Comparison of ENCODE assay signal across 31 cellular contexts in the genomic region with DNA sequence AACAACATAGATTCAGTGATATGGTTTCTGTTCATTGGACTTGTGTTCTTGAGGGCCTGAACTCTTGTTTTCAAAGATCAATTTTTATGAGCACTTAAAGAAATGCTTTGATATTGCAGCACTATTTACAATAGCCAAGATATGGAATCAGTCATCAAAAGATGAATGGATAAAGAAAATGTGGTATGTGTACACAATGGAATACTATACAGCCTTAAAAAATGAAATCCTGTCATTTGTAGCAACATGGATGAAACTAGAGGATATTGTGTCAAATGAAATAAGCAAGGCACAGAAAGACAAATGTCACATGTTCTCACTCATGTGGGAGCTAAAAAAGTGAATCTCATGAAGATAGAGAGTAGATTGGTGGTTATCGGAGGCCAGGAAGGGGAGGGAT. TPM values are rescaled to one million over a fixed set of nuclear protein-coding genes. Genes with fewer than 3 reads are reported as not detected.
"Had no signal": no experiment of that assay in that cellular context is flagged by ENCODE, and none has a peak within 500 bp of the region (broad histone marks: within the 10 kb centered on the region; RNA-seq: fewer than 3 reads in every experiment).

No MANE protein-coding gene starts in this region.

- ATAC-seq: left colon; left lung; lower lobe of right lung; naive thymus-derived CD8-positive, alpha-beta T cell; pancreas; right cardiac atrium; sciatic nerve; upper lobe of right lung had no signal

- FAIRE-seq: keratinocyte, urothelium cell line had no signal

- H3K4me3 ChIP-seq: left lung, lower lobe of right lung, pancreas, prostate gland, skin epidermis, suprapubic skin, thoracic aorta, tibial artery, upper lobe of right lung had no signal

- H3K36me3 ChIP-seq: left lung, lower lobe of right lung, pancreas, prostate gland, suprapubic skin, thoracic aorta, tibial artery, upper lobe of right lung had no signal

- H3K27ac Mint-ChIP-seq: naive thymus-derived CD8-positive, alpha-beta T cell; nephron; stimulated activated naive CD8-positive, alpha-beta T cell treated with anti-CD3 and anti-CD28 coated beads, Interleukin-15, Interleukin-2, amounts not matched to agents 100 ng/mL and 50 ng/mL, for 24 hours had no signal

- H3K4me1 Mint-ChIP-seq: naive thymus-derived CD8-positive, alpha-beta T cell; nephron; neural crest cell had no signal

- H3K27me3 ChIP-seq: suprapubic skin, tibial artery, upper lobe of right lung had no signal

- H3K4me3 Mint-ChIP-seq: naive thymus-derived CD8-positive, alpha-beta T cell; nephron; neural crest cell; stimulated activated naive CD8-positive, alpha-beta T cell treated with anti-CD3 and anti-CD28 coated beads, Interleukin-15, Interleukin-2, amounts not matched to agents 100 ng/mL and 50 ng/mL, for 24 hours had no signal

- H3K9me3 ChIP-seq: left lung, lower lobe of right lung, pancreas, prostate gland, suprapubic skin, thoracic aorta, upper lobe of right lung had no signal

- DNase-seq: hippocampal formation; kidney glomerular epithelial cell; left colon; left lung; lower lobe of right lung; mammary epithelial cell; mesenchymal stem cell; naive thymus-derived CD8-positive, alpha-beta T cell; nucleus accumbens; pancreas; posterior cingulate gyrus; retina; right cardiac atrium; stimulated activated CD4-positive, alpha-beta T cell treated with anti-CD3 and anti-CD28 coated beads, Interleukin-12 subunit alpha, Interleukin-12 subunit beta, amount 100 ng/mL, for 4 hours; stimulated activated CD4-positive, alpha-beta T cell treated with anti-CD3 and anti-CD28 coated beads, Interleukin-15, amount 100 ng/mL, for 24 hours; stimulated activated CD4-positive, alpha-beta T cell treated with anti-CD3 and anti-CD28 coated beads, Interleukin-2, amount 100 ng/mL, for 24 hours; stimulated activated CD4-positive, alpha-beta T cell treated with anti-CD3 and anti-CD28 coated beads, Interleukin-4, amount 100 ng/mL, for 1 hour; stimulated activated naive CD4-positive, alpha-beta T cell; tibial artery; trophoblast cell; upper lobe of right lung had no signal

- H3K27ac ChIP-seq: left lung, lower lobe of right lung, pancreas, prostate gland, skin epidermis, suprapubic skin, thoracic aorta, tibial artery, upper lobe of right lung had no signal

- H3K4me1 ChIP-seq: left lung, lower lobe of right lung, pancreas, prostate gland, suprapubic skin, tibial artery, upper lobe of right lung had no signal

RNA-seq across cellular contexts. Expression of a gene that starts 21.9 kb away (rescaled TPM):
- total RNA-seq: naive thymus-derived CD8-positive, alpha-beta T cell; neural crest cell; thoracic aorta had no signal
- polyA plus RNA-seq: naive thymus-derived CD8-positive, alpha-beta T cell had no signal
